In the genomic region with DNA sequence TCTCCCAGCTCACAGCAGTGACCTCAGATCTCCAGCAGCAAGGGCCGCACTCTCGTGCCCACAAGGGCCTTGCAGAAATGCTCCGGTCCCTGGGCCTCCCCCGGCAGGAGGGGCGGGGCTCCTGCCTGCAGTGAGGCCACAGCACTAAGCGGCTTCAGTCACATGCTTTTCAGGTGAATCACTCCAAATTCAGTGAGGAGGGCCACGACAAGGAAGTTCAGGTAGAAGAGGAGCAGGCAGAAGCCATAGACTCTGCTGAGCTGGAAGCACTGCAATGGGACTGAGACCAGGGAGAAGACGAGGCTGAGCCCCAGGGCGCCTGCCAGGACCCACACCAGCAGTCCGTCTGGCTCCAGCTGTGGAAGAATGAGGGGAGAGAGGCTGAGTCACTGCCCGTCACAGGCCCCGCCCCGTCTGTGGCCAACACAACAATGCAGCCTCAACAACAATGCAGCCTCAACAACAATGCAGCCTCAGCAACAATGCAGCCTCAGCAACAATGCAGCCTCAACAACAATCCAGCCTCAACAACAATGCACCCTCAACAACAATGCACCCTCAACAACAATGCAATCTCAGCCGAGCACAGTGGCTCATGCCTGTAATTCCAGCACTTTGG, we compare ENCODE assay signal across 8 cellular contexts. TPM values are rescaled to one million over a fixed set of nuclear protein-coding genes. Genes with fewer than 3 reads are reported as not detected.
DNase-seq lines count a peak whose midpoint lies in the region; ATAC-seq and TF ChIP-seq lines count a peak whose summit lies in the region.
"Had no signal": no experiment of that assay in that cellular context is flagged by ENCODE, and none has a peak within 500 bp of the region (broad histone marks: within the 10 kb centered on the region; RNA-seq: fewer than 3 reads in every experiment).

No MANE protein-coding gene starts in this region.

- H3K4me1 Mint-ChIP-seq in WTC11, result peaks cover 32% of the 10 kb centered on the region

- POLR2A ChIA-PET in HCT116 (lab: Charles Lee), result no interaction called here
- POLR2A ChIA-PET in WTC11 (lab: Charles Lee), result interaction anchor here (1.2 kb wide), 1 partner anchor 31 kb away, joined by 3 read pairs; no protein-coding TSS in a partner anchor

- no peaks in the 10 kb centered on the region for H4K20me1 ChIP-seq in HCT116 (ENCODE audit: insufficient read depth)

- ATAC-seq in HCT116 (peak; percentile 91), WTC11 (peak; percentile 70), GM19328 (IDR thresholded peaks at IDR 0.05; ENCODE audit: unreplicated experiment) (no peak)

- no peak for TF ChIP-seq RAD21 in HCT116 (IDR thresholded peaks at IDR 0.05; ENCODE audit: low read depth)

- peak overlapping the region; percentile 58 for H3K9ac ChIP-seq in HCT116 (ENCODE audit: low read length)
- peak overlapping the region; percentile 46 for H3K9ac ChIP-seq in skeletal muscle satellite cell (ENCODE audit: low read depth, low read length)

- CTCF ChIA-PET in HCT116 (lab: Charles Lee), result no interaction called here
- CTCF ChIA-PET in WTC11 (lab: Charles Lee), result interaction anchor here (1.6 kb wide), 1 partner anchor 126 kb away, joined by 5 read pairs; no protein-coding TSS in a partner anchor

- H3K9me3 ChIP-seq in HCT116 (ENCODE audit: control insufficient read depth in 1 of 2, insufficient read depth in 1 of 2, low read depth in 1 of 2, low read length in 2 of 2), result no peaks in the 10 kb centered on the region
- no peaks in the 10 kb centered on the region for H3K9me3 ChIP-seq in left ventricle myocardium inferior (replicated peaks)
- H3K9me3 ChIP-seq in skeletal muscle satellite cell (replicated peaks; ENCODE audit: low read length), result no peaks in the 10 kb centered on the region

- H3K4me1 ChIP-seq in HCT116 (ENCODE audit: control insufficient read depth in 1 of 2, insufficient read depth in 2 of 2, low read length in 2 of 2), result peaks cover 22 to 25% of the 10 kb centered on the region in 2 experiments
- peaks cover 58% of the 10 kb centered on the region for H3K4me1 ChIP-seq in left ventricle myocardium inferior
- peaks cover 21% of the 10 kb centered on the region for H3K4me1 ChIP-seq in skeletal muscle satellite cell (ENCODE audit: control insufficient read depth, insufficient read depth, low read length)

- H3K36me3 Mint-ChIP-seq in WTC11, result peaks cover 4% of the 10 kb centered on the region; the same call in 1 of the 2 replicates

- no peak overlapping the region for H3K4me3 Mint-ChIP-seq in WTC11
- H3K4me3 Mint-ChIP-seq: T-helper 1 cell treated with Interleukin-12 subunit alpha and Interleukin-12 subunit beta and Interleukin-4 antibody, amounts not matched to agents 30 μg/mL and 1 μg/mL, for 36 hours had no signal

- H3K79me2 ChIP-seq in HCT116 (ENCODE audit: insufficient read depth, low read length), result no peaks in the 10 kb centered on the region

- H3K36me3 ChIP-seq in HCT116 (ENCODE audit: control insufficient read depth in 1 of 2, insufficient read depth in 2 of 2, low read length in 2 of 2) (peaks cover 0 to 7% of the 10 kb centered on the region in 2 experiments; a peak in 1 of 4 replicates), left ventricle myocardium inferior (peaks cover 54% of the 10 kb centered on the region), skeletal muscle satellite cell (ENCODE audit: insufficient read depth, low read length) (peaks cover 5% of the 10 kb centered on the region)

- no peaks in the 10 kb centered on the region for H3K9me3 Mint-ChIP-seq in WTC11
- H3K9me3 Mint-ChIP-seq: T-helper 1 cell treated with Interleukin-12 subunit alpha and Interleukin-12 subunit beta and Interleukin-4 antibody, amounts not matched to agents 30 μg/mL and 1 μg/mL, for 36 hours had no signal

- H3K27ac Mint-ChIP-seq in WTC11, result peak overlapping the region; percentile 84
- H3K27ac Mint-ChIP-seq: T-helper 1 cell treated with Interleukin-12 subunit alpha and Interleukin-12 subunit beta and Interleukin-4 antibody, amounts not matched to agents 30 μg/mL and 1 μg/mL, for 36 hours had no signal

- H3K4me2 ChIP-seq in HCT116 (ENCODE audit: low read length) (peak overlapping the region; percentile 79), skeletal muscle satellite cell (ENCODE audit: low read length) (peak overlapping the region; percentile 60)

- RAD21 ChIA-PET in HCT116 (lab: Charles Lee; ENCODE audit: low non-redundant PET in 1 of 2, low total read pairs in 2 of 2, uncharacterized antibody in 2 of 2, unreplicated experiment in 2 of 2), result interaction anchor here in 1 of 2 experiments (0.6 kb wide), 1 partner anchor 123 kb away, joined by 3 read pairs; the partner anchor contains the start of gene SDSL

- no peaks in the 10 kb centered on the region for H3K9me2 ChIP-seq in HCT116 (ENCODE audit: insufficient read depth)

- peak overlapping the region; percentile 91 for H3K27ac ChIP-seq in HCT116 (ENCODE audit: low read depth, low read length)
- peak overlapping the region; percentile 92 for H3K27ac ChIP-seq in left ventricle myocardium inferior (replicated peaks)

- TF ChIP-seq POLR2A in HCT116 (IDR thresholded peaks at IDR 0.05; ENCODE audit: borderline replicate concordance, extremely low read depth, insufficient read depth, insufficient read length), result no peak

- no peak for TF ChIP-seq CTCF in HCT116 (IDR thresholded peaks at IDR 0.05 in 2 of 3, conservative IDR thresholded peaks at IDR 0.05 in 1 of 3; ENCODE audit: borderline replicate concordance in 1 of 3, insufficient read depth in 1 of 3, low read depth in 2 of 3, low read length in 2 of 3)
- TF ChIP-seq CTCF in WTC11 (IDR thresholded peaks at IDR 0.05), result no peak
- no peak for TF ChIP-seq CTCF in left ventricle myocardium inferior (IDR thresholded peaks at IDR 0.05; ENCODE audit: borderline replicate concordance)

- H3K4me3 ChIP-seq in HCT116 (replicated peaks in 1 of 2; ENCODE audit: low read depth in 1 of 2, low read length in 2 of 2) (peak overlapping the region in 1 of 2 experiments; percentile 46; a peak in 2 of 4 replicates), left ventricle myocardium inferior (peak overlapping the region; percentile 17), skeletal muscle satellite cell (ENCODE audit: low read length) (peak overlapping the region; percentile 5)

- no peaks in the 10 kb centered on the region for H3K27me3 Mint-ChIP-seq in WTC11 (ENCODE audit: low read depth)

- no TSS peak for BruUV-seq in HCT116 (replicated peaks; lab: Mats Ljungman, UMichigan)

- H3K27me3 ChIP-seq in HCT116 (ENCODE audit: insufficient read depth, low read length) (no peaks in the 10 kb centered on the region), left ventricle myocardium inferior (ENCODE audit: low read depth) (no peaks in the 10 kb centered on the region), skeletal muscle satellite cell (ENCODE audit: control insufficient read depth, insufficient read depth, low read length) (no peaks in the 10 kb centered on the region)

- DNase-seq in HCT116 (ENCODE audit: low read depth, low spot score) (peak; percentile 79), WTC11 (ENCODE audit: low spot score) (peak; percentile 42), left ventricle myocardium inferior (peak; percentile 72), NOMO-1 treated with dmso at 0.1 percent for 144 hours (lab: John Stamatoyannopoulos, UW; ENCODE audit: unreplicated experiment) (no peak)
- DNase-seq in activated effector memory CD4-positive, alpha-beta T cell treated with Interleukin-2 at 50 U/mL for 16 hours, result no peak

- intact Hi-C loops in HCT116 (cut with micrococcal nuclease) (loop anchor here (5.0 kb wide), 1 partner anchor 102 kb away; no protein-coding TSS in a partner anchor), left ventricle myocardium inferior (cut with micrococcal nuclease) (no loop called here)

- no peak overlapping the region for H2AFZ ChIP-seq in HCT116 (ENCODE audit: low read depth, low read length, poor library complexity, severe bottlenecking)

TF ChIP-seq in HCT116, 20 proteins besides CTCF, POLR2A, EP300 and RAD21 (continues in another document):
- TF ChIP-seq YY1 (IDR thresholded peaks at IDR 0.05; ENCODE audit: extremely low read depth, insufficient replicate concordance, low read depth, low read length) (peak; percentile 9), SRF (IDR thresholded peaks at IDR 0.05; ENCODE audit: low read depth) (peak; percentile 80), CBX3 (IDR thresholded peaks at IDR 0.05; ENCODE audit: low read depth) (0 out of 2 replicates have a peak, but pooled peaks have one; percentile 72), JUND (IDR thresholded peaks at IDR 0.05) (peak; percentile 85)

TF ChIP-seq in WTC11, 78 proteins besides CTCF, POLR2A, EP300 and RAD21 (continues in another document):
- TF ChIP-seq FOXP1 (CRISPR knock-in tag; IDR thresholded peaks at IDR 0.05; ENCODE audit: borderline replicate concordance) (peak; percentile 56; the same call in 1 of the 2 replicates), NFATC4 (CRISPR knock-in tag; IDR thresholded peaks at IDR 0.05) (no peak), ZNF121 (CRISPR knock-in tag; IDR thresholded peaks at IDR 0.05) (0 out of 2 replicates have a peak, but pooled peaks have one; percentile 47), MLX (CRISPR knock-in tag; IDR thresholded peaks at IDR 0.05) (no peak)
- TF ChIP-seq, protein P1, sequence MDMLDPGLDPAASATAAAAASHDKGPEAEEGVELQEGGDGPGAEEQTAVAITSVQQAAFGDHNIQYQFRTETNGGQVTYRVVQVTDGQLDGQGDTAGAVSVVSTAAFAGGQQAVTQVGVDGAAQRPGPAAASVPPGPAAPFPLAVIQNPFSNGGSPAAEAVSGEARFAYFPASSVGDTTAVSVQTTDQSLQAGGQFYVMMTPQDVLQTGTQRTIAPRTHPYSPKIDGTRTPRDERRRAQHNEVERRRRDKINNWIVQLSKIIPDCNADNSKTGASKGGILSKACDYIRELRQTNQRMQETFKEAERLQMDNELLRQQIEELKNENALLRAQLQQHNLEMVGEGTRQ (CRISPR knock-in tag; IDR thresholded peaks at IDR 0.05), result 0 out of 2 replicates have a peak, but pooled peaks have one; percentile 17

RNA-seq across cellular contexts. Expression of gene SLC8B1, which starts 35.2 kb away (rescaled TPM):
- 30.9 TPM for total RNA-seq in HCT116 (2021; ENCODE audit: unreplicated experiment)
- 23.2 and 27.1 TPM in 2 replicates for polyA plus RNA-seq in HCT116 (2012)
- 12.2 to 13.9 TPM (median 13.8 TPM) in 3 replicates for total RNA-seq in WTC11 (2021)
- 9.2 TPM for total RNA-seq in left ventricle myocardium inferior
- 8.3 and 10.1 TPM in 2 replicates for total RNA-seq in skeletal muscle satellite cell (2012; rRNA removed)

RNA-seq across cellular contexts. Expression of gene PLBD2, which starts 58.7 kb away (rescaled TPM):
- total RNA-seq in HCT116 (2021; ENCODE audit: unreplicated experiment), result 45.0 TPM
- 25.0 and 28.2 TPM in 2 replicates for polyA plus RNA-seq in HCT116 (2012)
- total RNA-seq in WTC11 (2021), result 34.8 to 39.4 TPM (median 35.6 TPM) in 3 replicates
- total RNA-seq in left ventricle myocardium inferior, result 28.9 TPM
- total RNA-seq in skeletal muscle satellite cell (2012; rRNA removed), result 31.7 and 39.5 TPM in 2 replicates

Comparison
In these comparisons a context has a peak if more than half of its experiments do, and no peak if none do; other contexts are left out.
1. DNase-seq: peak in HCT116 (single experiment), WTC11 (single experiment) and left ventricle myocardium inferior (single experiment); none in NOMO-1 treated with dmso at 0.1 percent for 144 hours (single experiment) and activated effector memory CD4-positive, alpha-beta T cell treated with Interleukin-2 at 50 U/mL for 16 hours (single experiment).
2. Of the 4 proteins assayed by ChIP-seq in both WTC11 and HCT116: peak only in WTC11: none; only in HCT116: MAX and SP1; in both: none; in neither: 2.